ENCODE assay signal across 2 cellular contexts in the genomic region with DNA sequence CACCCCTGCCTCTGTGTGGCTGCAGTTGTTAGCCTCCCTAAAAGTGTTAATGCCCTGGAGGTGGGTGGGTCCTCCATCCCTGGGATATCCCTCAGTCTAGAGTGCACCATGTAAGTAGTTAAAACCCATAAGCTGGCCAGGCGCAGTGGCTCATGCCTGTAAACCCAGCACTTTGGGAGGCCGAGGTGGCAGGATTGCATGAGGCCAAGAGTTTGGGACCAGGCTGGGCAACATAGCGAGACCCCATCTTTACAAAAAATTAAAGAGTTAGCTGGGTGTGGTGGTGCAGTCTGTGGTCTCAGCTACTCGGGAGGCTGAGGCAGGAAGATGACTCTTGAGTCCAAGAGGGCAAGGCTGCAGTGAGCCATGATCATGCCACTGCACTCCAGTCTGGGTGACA.
A peak's percentile ranks its signal among the peaks of the same experiment; 100 is the strongest.
TF ChIP-seq lines count a peak whose summit lies in the region.

No MANE protein-coding gene starts in this region.

TF ChIP-seq in GM23338, 12 proteins besides CTCF, POLR2A, EP300 and RAD21 (continues in another document):
- TF ChIP-seq EZH2phosphoT487 (IDR thresholded peaks at IDR 0.05; ENCODE audit: unreplicated experiment) (no peak), JUNB (IDR thresholded peaks at IDR 0.05; ENCODE audit: unreplicated experiment) (no peak), ZNF331 (CRISPR knock-in tag; IDR thresholded peaks at IDR 0.05; ENCODE audit: low read depth) (no peak), POLR2AphosphoS5 (IDR thresholded peaks at IDR 0.05; ENCODE audit: low read depth) (no peak), CREB1 (CRISPR knock-in tag; IDR thresholded peaks at IDR 0.05; ENCODE audit: low read depth) (no peak), EZH2 (IDR thresholded peaks at IDR 0.05; ENCODE audit: low read depth, unreplicated experiment) (no peak), NANOG (IDR thresholded peaks at IDR 0.05; ENCODE audit: borderline replicate concordance) (no peak)
- TF ChIP-seq, protein P1, sequence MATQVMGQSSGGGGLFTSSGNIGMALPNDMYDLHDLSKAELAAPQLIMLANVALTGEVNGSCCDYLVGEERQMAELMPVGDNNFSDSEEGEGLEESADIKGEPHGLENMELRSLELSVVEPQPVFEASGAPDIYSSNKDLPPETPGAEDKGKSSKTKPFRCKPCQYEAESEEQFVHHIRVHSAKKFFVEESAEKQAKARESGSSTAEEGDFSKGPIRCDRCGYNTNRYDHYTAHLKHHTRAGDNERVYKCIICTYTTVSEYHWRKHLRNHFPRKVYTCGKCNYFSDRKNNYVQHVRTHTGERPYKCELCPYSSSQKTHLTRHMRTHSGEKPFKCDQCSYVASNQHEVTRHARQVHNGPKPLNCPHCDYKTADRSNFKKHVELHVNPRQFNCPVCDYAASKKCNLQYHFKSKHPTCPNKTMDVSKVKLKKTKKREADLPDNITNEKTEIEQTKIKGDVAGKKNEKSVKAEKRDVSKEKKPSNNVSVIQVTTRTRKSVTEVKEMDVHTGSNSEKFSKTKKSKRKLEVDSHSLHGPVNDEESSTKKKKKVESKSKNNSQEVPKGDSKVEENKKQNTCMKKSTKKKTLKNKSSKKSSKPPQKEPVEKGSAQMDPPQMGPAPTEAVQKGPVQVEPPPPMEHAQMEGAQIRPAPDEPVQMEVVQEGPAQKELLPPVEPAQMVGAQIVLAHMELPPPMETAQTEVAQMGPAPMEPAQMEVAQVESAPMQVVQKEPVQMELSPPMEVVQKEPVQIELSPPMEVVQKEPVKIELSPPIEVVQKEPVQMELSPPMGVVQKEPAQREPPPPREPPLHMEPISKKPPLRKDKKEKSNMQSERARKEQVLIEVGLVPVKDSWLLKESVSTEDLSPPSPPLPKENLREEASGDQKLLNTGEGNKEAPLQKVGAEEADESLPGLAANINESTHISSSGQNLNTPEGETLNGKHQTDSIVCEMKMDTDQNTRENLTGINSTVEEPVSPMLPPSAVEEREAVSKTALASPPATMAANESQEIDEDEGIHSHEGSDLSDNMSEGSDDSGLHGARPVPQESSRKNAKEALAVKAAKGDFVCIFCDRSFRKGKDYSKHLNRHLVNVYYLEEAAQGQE (IDR thresholded peaks at IDR 0.05; ENCODE audit: unreplicated experiment) = no peak
- TF ChIP-seq, protein P2, sequence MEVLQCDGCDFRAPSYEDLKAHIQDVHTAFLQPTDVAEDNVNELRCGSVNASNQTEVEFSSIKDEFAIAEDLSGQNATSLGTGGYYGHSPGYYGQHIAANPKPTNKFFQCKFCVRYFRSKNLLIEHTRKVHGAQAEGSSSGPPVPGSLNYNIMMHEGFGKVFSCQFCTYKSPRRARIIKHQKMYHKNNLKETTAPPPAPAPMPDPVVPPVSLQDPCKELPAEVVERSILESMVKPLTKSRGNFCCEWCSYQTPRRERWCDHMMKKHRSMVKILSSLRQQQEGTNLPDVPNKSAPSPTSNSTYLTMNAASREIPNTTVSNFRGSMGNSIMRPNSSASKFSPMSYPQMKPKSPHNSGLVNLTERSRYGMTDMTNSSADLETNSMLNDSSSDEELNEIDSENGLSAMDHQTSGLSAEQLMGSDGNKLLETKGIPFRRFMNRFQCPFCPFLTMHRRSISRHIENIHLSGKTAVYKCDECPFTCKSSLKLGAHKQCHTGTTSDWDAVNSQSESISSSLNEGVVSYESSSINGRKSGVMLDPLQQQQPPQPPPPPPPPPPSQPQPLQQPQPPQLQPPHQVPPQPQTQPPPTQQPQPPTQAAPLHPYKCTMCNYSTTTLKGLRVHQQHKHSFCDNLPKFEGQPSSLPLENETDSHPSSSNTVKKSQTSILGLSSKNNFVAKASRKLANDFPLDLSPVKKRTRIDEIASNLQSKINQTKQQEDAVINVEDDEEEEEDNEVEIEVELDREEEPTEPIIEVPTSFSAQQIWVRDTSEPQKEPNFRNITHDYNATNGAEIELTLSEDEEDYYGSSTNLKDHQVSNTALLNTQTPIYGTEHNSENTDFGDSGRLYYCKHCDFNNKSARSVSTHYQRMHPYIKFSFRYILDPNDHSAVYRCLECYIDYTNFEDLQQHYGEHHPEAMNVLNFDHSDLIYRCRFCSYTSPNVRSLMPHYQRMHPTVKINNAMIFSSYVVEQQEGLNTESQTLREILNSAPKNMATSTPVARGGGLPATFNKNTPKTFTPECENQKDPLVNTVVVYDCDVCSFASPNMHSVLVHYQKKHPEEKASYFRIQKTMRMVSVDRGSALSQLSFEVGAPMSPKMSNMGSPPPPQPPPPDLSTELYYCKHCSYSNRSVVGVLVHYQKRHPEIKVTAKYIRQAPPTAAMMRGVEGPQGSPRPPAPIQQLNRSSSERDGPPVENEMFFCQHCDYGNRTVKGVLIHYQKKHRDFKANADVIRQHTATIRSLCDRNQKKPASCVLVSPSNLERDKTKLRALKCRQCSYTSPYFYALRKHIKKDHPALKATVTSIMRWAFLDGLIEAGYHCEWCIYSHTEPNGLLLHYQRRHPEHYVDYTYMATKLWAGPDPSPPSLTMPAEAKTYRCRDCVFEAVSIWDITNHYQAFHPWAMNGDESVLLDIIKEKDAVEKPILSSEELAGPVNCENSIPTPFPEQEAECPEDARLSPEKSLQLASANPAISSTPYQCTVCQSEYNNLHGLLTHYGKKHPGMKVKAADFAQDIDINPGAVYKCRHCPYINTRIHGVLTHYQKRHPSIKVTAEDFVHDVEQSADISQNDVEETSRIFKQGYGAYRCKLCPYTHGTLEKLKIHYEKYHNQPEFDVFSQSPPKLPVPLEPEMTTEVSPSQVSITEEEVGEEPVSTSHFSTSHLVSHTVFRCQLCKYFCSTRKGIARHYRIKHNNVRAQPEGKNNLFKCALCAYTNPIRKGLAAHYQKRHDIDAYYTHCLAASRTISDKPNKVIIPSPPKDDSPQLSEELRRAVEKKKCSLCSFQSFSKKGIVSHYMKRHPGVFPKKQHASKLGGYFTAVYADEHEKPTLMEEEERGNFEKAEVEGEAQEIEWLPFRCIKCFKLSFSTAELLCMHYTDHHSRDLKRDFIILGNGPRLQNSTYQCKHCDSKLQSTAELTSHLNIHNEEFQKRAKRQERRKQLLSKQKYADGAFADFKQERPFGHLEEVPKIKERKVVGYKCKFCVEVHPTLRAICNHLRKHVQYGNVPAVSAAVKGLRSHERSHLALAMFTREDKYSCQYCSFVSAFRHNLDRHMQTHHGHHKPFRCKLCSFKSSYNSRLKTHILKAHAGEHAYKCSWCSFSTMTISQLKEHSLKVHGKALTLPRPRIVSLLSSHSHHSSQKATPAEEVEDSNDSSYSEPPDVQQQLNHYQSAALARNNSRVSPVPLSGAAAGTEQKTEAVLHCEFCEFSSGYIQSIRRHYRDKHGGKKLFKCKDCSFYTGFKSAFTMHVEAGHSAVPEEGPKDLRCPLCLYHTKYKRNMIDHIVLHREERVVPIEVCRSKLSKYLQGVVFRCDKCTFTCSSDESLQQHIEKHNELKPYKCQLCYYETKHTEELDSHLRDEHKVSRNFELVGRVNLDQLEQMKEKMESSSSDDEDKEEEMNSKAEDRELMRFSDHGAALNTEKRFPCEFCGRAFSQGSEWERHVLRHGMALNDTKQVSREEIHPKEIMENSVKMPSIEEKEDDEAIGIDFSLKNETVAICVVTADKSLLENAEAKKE (CRISPR knock-in tag; IDR thresholded peaks at IDR 0.05) = no peak
- TF ChIP-seq, protein P3, sequence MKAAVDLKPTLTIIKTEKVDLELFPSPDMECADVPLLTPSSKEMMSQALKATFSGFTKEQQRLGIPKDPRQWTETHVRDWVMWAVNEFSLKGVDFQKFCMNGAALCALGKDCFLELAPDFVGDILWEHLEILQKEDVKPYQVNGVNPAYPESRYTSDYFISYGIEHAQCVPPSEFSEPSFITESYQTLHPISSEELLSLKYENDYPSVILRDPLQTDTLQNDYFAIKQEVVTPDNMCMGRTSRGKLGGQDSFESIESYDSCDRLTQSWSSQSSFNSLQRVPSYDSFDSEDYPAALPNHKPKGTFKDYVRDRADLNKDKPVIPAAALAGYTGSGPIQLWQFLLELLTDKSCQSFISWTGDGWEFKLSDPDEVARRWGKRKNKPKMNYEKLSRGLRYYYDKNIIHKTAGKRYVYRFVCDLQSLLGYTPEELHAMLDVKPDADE (IDR thresholded peaks at IDR 0.05) = no peak

TF ChIP-seq in H1, 55 proteins besides CTCF, POLR2A, EP300 and RAD21:
- TF ChIP-seq CBX5 (IDR thresholded peaks at IDR 0.05; ENCODE audit: low read depth, low read length) (no peak), KDM1A (IDR thresholded peaks at IDR 0.05; ENCODE audit: borderline replicate concordance, low read length) (peak; percentile 61; the same call in 1 of the 2 replicates)
